20 cellular contexts compared by ENCODE assay signal in genomic region chr1:5936621-5937372, GRCh38. TPM values are rescaled to one million over a fixed set of nuclear protein-coding genes. Genes with fewer than 3 reads are reported as not detected.
DNase-seq lines count a peak whose midpoint lies in the region; ATAC-seq and TF ChIP-seq lines count a peak whose summit lies in the region.
"Had no signal": no experiment of that assay in that cellular context is flagged by ENCODE, and none has a peak within 500 bp of the region (broad histone marks: within the 10 kb centered on the region; RNA-seq: fewer than 3 reads in every experiment).

No MANE protein-coding gene starts in this region.

- no peak overlapping the region for H3K27ac Mint-ChIP-seq in CD4-positive, alpha-beta T cell
- H3K27ac Mint-ChIP-seq in brain: peak overlapping the region in 3 of 5 experiments; percentile 18 to 76 (median 33)
- H3K27ac Mint-ChIP-seq: IgD-negative memory B cell had no signal

- CTCF ChIA-PET in CD4-positive, alpha-beta T cell (lab: Charles Lee): no interaction called here

- intact Hi-C loops in CD4-positive, alpha-beta T cell (cut with DNase I, micrococcal nuclease): no loop called here

- H3K4me1 ChIP-seq in osteoblast (ENCODE audit: insufficient read depth, low read length): peaks cover 25% of the 10 kb centered on the region
- H3K4me1 ChIP-seq: Caco-2 had no signal

- peaks cover 13% of the 10 kb centered on the region for H3K36me3 Mint-ChIP-seq in CD4-positive, alpha-beta T cell (ENCODE audit: low read depth)
- H3K36me3 Mint-ChIP-seq in brain: peaks cover 59% of the 10 kb centered on the region

- H2AFZ ChIP-seq in osteoblast (ENCODE audit: low read length): no peak overlapping the region

- DNase-seq in CD4-positive, alpha-beta T cell: no peak
- DNase-seq in Jurkat, Clone E6-1 (ENCODE audit: low read depth, low spot score): peak; percentile 79
- DNase-seq in osteoblast (ENCODE audit: insufficient read length, low spot score, missing footprints) (peak; percentile 27), SIG-M5 (lab: John Stamatoyannopoulos, UW) (no peak), NK-92 (lab: John Stamatoyannopoulos, UW; ENCODE audit: unreplicated experiment) (no peak), NCI-H226 (no peak), NCI-H2227 treated with DMSO at 0.1 percent for 48 hours (lab: John Stamatoyannopoulos, UW) (no peak)
- DNase-seq: Caco-2, DMS153, H7, MV-4-11, NCI-H1417, NCI-H1930, NCI-H2171, SK-N-SH had no signal

- no peaks in the 10 kb centered on the region for H3K4me1 Mint-ChIP-seq in CD4-positive, alpha-beta T cell (ENCODE audit: low read depth)
- peaks cover 31% of the 10 kb centered on the region for H3K4me1 Mint-ChIP-seq in brain
- H3K4me1 Mint-ChIP-seq: IgD-negative memory B cell had no signal

- ATAC-seq in CD4-positive, alpha-beta T cell (ENCODE audit: poor library complexity): peak; percentile 24
- ATAC-seq: Panc1, Right ventricle myocardium inferior had no signal

- H3K9me3 ChIP-seq in CD4-positive, alpha-beta T cell (ENCODE audit: control insufficient read depth, low read length): no peaks in the 10 kb centered on the region
- no peaks in the 10 kb centered on the region for H3K9me3 ChIP-seq in osteoblast (ENCODE audit: low read depth, low read length)
- H3K9me3 ChIP-seq: Caco-2, SK-N-SH had no signal

- H3K79me2 ChIP-seq in osteoblast (ENCODE audit: insufficient read depth, low read length): no peaks in the 10 kb centered on the region

- no peak overlapping the region for H3K4me3 Mint-ChIP-seq in CD4-positive, alpha-beta T cell
- no peak overlapping the region for H3K4me3 Mint-ChIP-seq in brain
- H3K4me3 Mint-ChIP-seq: IgD-negative memory B cell had no signal

- H3K36me3 ChIP-seq in osteoblast (ENCODE audit: insufficient read depth, low read length): peaks cover 12% of the 10 kb centered on the region

- no peak overlapping the region for H3K4me2 ChIP-seq in osteoblast (ENCODE audit: insufficient read depth, low read length)
- H3K4me2 ChIP-seq: SK-N-SH had no signal

- H4K20me1 ChIP-seq in osteoblast (ENCODE audit: insufficient read depth, low read length): peaks cover 8% of the 10 kb centered on the region

- TF ChIP-seq CTCF in CD4-positive, alpha-beta T cell (IDR thresholded peaks at IDR 0.05): no peak
- TF ChIP-seq CTCF in brain (conservative IDR thresholded peaks at IDR 0.05): no peak
- no peak for TF ChIP-seq CTCF in osteoblast (IDR thresholded peaks at IDR 0.05; ENCODE audit: extremely low read depth, low read depth, low read length)

- H3K27me3 ChIP-seq in CD4-positive, alpha-beta T cell (ENCODE audit: control insufficient read depth, insufficient read depth, low read length): no peaks in the 10 kb centered on the region
- no peaks in the 10 kb centered on the region for H3K27me3 ChIP-seq in osteoblast (ENCODE audit: insufficient read depth, low read length)

- no peaks in the 10 kb centered on the region for H3K27me3 Mint-ChIP-seq in CD4-positive, alpha-beta T cell
- peaks cover 3% of the 10 kb centered on the region for H3K27me3 Mint-ChIP-seq in brain
- H3K27me3 Mint-ChIP-seq: IgD-negative memory B cell had no signal

- POLR2A ChIA-PET in CD4-positive, alpha-beta T cell (lab: Charles Lee): no interaction called here

- no peaks in the 10 kb centered on the region for H3K9me3 Mint-ChIP-seq in CD4-positive, alpha-beta T cell
- peaks cover 0 to 8% (median 0%) of the 10 kb centered on the region in 5 experiments for H3K9me3 Mint-ChIP-seq in brain
- H3K9me3 Mint-ChIP-seq: IgD-negative memory B cell had no signal

- H3K4me3 ChIP-seq in Jurkat, Clone E6-1 (ENCODE audit: low read length): no peak overlapping the region
- no peak overlapping the region for H3K4me3 ChIP-seq in osteoblast (ENCODE audit: insufficient read depth, low read length)

- no peak overlapping the region for H3K27ac ChIP-seq in CD4-positive, alpha-beta T cell (ENCODE audit: low read depth, low read length)
- H3K27ac ChIP-seq in osteoblast (ENCODE audit: low read depth, low read length): no peak overlapping the region
- H3K27ac ChIP-seq: C4-2B had no signal

RNA-seq across cellular contexts. Expression of gene NPHP4, which starts 55.4 kb away (rescaled TPM):
- total RNA-seq in CD4-positive, alpha-beta T cell: 1 to 10 TPM; 6.2 to 7.7 TPM
- 30.0 TPM for polyA plus RNA-seq in Jurkat, Clone E6-1 (2012; ENCODE audit: insufficient read depth, insufficient read length)
- polyA plus RNA-seq in brain (ENCODE audit: insufficient read depth, low read depth, low replicate concordance): 10.4 TPM
- 6.5 and 8.0 TPM in 2 replicates for total RNA-seq in osteoblast

Comparison
In these comparisons a context has a peak if more than half of its experiments do, and no peak if none do; other contexts are left out.
1. DNase-seq: peak in Jurkat, Clone E6-1 (single experiment) and osteoblast (single experiment); none in CD4-positive, alpha-beta T cell (0 of 10), SIG-M5 (single experiment), NK-92 (single experiment), NCI-H226 (single experiment) and NCI-H2227 treated with DMSO at 0.1 percent for 48 hours (single experiment).